Comparison of ENCODE assay signal across 1 cellular context in the genomic region with DNA sequence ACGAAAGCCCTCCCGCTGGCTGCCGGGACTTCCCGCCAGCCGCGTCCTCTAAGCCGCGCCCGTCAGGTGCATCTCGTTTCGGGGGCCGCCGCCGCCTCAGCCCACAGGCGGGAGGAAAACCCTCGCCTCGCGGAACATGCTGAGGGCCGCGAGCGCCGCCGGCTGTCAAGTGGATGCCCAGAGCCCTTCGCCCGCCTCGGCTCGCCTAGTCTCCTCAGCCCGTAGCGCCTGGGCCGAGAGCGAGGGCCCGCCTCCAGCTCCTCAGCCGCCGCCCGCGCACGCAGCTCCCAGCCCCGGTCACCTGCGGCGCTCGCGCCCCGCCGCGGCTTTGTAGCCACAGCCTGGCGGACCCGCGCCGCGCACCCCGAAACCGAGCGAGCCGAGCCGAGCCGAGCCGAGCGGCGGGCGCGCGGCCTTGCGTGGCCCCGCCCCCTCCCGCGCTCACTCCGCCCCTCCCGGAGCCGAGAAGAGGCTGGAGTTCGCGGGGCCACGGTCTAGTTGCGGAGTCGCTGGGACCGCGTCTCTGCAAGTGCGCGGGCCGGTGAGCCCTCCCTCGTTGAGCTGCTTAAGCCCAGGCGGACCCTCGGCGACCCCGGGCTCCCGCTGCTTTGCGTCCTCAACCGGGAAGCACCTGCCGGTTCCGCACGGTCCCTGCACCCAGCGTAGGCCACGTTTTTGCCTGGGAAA.
TF ChIP-seq lines count a peak whose summit lies in the region.

A gene (minus strand): TSS at position 382 of the 687 bp plus-strand sequence. CDS start 450 bp downstream, outside the sequence.

TF ChIP-seq in GM12878, 131 proteins besides CTCF, POLR2A, EP300 and RAD21 (continued from another document):
- TF ChIP-seq, protein P1, sequence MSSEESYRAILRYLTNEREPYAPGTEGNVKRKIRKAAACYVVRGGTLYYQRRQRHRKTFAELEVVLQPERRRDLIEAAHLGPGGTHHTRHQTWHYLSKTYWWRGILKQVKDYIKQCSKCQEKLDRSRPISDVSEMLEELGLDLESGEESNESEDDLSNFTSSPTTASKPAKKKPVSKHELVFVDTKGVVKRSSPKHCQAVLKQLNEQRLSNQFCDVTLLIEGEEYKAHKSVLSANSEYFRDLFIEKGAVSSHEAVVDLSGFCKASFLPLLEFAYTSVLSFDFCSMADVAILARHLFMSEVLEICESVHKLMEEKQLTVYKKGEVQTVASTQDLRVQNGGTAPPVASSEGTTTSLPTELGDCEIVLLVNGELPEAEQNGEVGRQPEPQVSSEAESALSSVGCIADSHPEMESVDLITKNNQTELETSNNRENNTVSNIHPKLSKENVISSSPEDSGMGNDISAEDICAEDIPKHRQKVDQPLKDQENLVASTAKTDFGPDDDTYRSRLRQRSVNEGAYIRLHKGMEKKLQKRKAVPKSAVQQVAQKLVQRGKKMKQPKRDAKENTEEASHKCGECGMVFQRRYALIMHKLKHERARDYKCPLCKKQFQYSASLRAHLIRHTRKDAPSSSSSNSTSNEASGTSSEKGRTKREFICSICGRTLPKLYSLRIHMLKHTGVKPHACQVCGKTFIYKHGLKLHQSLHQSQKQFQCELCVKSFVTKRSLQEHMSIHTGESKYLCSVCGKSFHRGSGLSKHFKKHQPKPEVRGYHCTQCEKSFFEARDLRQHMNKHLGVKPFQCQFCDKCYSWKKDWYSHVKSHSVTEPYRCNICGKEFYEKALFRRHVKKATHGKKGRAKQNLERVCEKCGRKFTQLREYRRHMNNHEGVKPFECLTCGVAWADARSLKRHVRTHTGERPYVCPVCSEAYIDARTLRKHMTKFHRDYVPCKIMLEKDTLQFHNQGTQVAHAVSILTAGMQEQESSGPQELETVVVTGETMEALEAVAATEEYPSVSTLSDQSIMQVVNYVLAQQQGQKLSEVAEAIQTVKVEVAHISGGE (CRISPR knock-in tag; IDR thresholded peaks at IDR 0.05) = no peak
- TF ChIP-seq ZNF217 (IDR thresholded peaks at IDR 0.05) (no peak), SUPT20H (IDR thresholded peaks at IDR 0.05; ENCODE audit: borderline replicate concordance, control insufficient read depth, low read depth, low read length) (no peak), SREBF1 (IDR thresholded peaks at IDR 0.05; ENCODE audit: low read length) (no peak), NFIC (IDR thresholded peaks at IDR 0.05; ENCODE audit: low read depth, low read length) (no peak), CREB1 (IDR thresholded peaks at IDR 0.05; ENCODE audit: low read depth) (0 out of 2 replicates have a peak, but pooled peaks have one; percentile 6)
- TF ChIP-seq, protein P2, sequence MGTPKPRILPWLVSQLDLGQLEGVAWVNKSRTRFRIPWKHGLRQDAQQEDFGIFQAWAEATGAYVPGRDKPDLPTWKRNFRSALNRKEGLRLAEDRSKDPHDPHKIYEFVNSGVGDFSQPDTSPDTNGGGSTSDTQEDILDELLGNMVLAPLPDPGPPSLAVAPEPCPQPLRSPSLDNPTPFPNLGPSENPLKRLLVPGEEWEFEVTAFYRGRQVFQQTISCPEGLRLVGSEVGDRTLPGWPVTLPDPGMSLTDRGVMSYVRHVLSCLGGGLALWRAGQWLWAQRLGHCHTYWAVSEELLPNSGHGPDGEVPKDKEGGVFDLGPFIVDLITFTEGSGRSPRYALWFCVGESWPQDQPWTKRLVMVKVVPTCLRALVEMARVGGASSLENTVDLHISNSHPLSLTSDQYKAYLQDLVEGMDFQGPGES (IDR thresholded peaks at IDR 0.05) = no peak
- TF ChIP-seq, protein P3, sequence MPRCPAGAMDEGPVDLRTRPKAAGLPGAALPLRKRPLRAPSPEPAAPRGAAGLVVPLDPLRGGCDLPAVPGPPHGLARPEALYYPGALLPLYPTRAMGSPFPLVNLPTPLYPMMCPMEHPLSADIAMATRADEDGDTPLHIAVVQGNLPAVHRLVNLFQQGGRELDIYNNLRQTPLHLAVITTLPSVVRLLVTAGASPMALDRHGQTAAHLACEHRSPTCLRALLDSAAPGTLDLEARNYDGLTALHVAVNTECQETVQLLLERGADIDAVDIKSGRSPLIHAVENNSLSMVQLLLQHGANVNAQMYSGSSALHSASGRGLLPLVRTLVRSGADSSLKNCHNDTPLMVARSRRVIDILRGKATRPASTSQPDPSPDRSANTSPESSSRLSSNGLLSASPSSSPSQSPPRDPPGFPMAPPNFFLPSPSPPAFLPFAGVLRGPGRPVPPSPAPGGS (IDR thresholded peaks at IDR 0.05; ENCODE audit: borderline replicate concordance, insufficient read depth, low read depth, low read length, poor library complexity, severe bottlenecking) = no peak
- TF ChIP-seq, protein P4, sequence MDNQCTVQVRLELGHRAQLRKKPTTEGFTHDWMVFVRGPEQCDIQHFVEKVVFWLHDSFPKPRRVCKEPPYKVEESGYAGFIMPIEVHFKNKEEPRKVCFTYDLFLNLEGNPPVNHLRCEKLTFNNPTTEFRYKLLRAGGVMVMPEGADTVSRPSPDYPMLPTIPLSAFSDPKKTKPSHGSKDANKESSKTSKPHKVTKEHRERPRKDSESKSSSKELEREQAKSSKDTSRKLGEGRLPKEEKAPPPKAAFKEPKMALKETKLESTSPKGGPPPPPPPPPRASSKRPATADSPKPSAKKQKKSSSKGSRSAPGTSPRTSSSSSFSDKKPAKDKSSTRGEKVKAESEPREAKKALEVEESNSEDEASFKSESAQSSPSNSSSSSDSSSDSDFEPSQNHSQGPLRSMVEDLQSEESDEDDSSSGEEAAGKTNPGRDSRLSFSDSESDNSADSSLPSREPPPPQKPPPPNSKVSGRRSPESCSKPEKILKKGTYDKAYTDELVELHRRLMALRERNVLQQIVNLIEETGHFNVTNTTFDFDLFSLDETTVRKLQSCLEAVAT (IDR thresholded peaks at IDR 0.05) = no peak
- TF ChIP-seq, protein P5, sequence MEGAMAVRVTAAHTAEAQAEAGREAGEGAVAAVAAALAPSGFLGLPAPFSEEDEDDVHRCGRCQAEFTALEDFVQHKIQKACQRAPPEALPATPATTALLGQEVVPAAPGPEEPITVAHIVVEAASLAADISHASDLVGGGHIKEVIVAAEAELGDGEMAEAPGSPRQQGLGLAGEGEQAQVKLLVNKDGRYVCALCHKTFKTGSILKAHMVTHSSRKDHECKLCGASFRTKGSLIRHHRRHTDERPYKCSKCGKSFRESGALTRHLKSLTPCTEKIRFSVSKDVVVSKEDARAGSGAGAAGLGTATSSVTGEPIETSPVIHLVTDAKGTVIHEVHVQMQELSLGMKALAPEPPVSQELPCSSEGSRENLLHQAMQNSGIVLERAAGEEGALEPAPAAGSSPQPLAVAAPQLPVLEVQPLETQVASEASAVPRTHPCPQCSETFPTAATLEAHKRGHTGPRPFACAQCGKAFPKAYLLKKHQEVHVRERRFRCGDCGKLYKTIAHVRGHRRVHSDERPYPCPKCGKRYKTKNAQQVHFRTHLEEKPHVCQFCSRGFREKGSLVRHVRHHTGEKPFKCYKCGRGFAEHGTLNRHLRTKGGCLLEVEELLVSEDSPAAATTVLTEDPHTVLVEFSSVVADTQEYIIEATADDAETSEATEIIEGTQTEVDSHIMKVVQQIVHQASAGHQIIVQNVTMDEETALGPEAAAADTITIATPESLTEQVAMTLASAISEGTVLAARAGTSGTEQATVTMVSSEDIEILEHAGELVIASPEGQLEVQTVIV (IDR thresholded peaks at IDR 0.05; ENCODE audit: borderline replicate concordance, partially characterized antibody) = no peak
